ENCODE assay signal across 2 cellular contexts in the genomic region with DNA sequence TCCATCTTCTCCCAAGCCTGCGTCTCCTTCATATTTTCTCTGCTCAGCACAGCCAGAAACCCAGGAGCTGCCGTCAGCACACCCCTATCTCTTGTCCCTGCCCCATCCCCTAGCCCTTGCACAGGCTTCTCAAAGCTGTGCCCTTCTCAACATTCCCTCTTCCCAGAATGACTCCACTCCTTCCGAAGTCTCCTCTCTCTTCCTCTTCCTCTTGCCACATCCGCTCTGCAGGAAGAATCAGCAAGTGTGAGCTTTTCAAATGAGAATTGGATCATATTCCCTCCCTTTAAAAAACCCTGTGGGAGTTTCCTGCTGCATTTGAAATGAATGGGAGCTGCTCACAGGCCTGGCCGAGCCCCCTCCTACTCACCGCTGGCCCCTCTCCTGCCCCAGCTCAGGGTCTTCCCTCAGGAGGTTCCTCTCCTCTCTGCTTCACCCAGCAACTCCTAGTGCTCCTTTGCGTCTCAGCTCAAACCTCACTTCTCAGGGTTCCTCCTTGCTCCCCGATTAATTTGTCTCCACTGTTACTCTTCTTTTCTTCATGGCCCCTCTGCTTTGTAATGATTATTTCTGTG.
TF ChIP-seq lines count a peak whose summit lies in the region.

No MANE protein-coding gene starts in this region.

TF ChIP-seq in GM23338, 12 proteins besides CTCF, POLR2A, EP300 and RAD21 (continued from another document):
- TF ChIP-seq, protein P1, sequence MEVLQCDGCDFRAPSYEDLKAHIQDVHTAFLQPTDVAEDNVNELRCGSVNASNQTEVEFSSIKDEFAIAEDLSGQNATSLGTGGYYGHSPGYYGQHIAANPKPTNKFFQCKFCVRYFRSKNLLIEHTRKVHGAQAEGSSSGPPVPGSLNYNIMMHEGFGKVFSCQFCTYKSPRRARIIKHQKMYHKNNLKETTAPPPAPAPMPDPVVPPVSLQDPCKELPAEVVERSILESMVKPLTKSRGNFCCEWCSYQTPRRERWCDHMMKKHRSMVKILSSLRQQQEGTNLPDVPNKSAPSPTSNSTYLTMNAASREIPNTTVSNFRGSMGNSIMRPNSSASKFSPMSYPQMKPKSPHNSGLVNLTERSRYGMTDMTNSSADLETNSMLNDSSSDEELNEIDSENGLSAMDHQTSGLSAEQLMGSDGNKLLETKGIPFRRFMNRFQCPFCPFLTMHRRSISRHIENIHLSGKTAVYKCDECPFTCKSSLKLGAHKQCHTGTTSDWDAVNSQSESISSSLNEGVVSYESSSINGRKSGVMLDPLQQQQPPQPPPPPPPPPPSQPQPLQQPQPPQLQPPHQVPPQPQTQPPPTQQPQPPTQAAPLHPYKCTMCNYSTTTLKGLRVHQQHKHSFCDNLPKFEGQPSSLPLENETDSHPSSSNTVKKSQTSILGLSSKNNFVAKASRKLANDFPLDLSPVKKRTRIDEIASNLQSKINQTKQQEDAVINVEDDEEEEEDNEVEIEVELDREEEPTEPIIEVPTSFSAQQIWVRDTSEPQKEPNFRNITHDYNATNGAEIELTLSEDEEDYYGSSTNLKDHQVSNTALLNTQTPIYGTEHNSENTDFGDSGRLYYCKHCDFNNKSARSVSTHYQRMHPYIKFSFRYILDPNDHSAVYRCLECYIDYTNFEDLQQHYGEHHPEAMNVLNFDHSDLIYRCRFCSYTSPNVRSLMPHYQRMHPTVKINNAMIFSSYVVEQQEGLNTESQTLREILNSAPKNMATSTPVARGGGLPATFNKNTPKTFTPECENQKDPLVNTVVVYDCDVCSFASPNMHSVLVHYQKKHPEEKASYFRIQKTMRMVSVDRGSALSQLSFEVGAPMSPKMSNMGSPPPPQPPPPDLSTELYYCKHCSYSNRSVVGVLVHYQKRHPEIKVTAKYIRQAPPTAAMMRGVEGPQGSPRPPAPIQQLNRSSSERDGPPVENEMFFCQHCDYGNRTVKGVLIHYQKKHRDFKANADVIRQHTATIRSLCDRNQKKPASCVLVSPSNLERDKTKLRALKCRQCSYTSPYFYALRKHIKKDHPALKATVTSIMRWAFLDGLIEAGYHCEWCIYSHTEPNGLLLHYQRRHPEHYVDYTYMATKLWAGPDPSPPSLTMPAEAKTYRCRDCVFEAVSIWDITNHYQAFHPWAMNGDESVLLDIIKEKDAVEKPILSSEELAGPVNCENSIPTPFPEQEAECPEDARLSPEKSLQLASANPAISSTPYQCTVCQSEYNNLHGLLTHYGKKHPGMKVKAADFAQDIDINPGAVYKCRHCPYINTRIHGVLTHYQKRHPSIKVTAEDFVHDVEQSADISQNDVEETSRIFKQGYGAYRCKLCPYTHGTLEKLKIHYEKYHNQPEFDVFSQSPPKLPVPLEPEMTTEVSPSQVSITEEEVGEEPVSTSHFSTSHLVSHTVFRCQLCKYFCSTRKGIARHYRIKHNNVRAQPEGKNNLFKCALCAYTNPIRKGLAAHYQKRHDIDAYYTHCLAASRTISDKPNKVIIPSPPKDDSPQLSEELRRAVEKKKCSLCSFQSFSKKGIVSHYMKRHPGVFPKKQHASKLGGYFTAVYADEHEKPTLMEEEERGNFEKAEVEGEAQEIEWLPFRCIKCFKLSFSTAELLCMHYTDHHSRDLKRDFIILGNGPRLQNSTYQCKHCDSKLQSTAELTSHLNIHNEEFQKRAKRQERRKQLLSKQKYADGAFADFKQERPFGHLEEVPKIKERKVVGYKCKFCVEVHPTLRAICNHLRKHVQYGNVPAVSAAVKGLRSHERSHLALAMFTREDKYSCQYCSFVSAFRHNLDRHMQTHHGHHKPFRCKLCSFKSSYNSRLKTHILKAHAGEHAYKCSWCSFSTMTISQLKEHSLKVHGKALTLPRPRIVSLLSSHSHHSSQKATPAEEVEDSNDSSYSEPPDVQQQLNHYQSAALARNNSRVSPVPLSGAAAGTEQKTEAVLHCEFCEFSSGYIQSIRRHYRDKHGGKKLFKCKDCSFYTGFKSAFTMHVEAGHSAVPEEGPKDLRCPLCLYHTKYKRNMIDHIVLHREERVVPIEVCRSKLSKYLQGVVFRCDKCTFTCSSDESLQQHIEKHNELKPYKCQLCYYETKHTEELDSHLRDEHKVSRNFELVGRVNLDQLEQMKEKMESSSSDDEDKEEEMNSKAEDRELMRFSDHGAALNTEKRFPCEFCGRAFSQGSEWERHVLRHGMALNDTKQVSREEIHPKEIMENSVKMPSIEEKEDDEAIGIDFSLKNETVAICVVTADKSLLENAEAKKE (CRISPR knock-in tag; IDR thresholded peaks at IDR 0.05): peak; percentile 54; the same call in 1 of the 2 replicates
- TF ChIP-seq, protein P2, sequence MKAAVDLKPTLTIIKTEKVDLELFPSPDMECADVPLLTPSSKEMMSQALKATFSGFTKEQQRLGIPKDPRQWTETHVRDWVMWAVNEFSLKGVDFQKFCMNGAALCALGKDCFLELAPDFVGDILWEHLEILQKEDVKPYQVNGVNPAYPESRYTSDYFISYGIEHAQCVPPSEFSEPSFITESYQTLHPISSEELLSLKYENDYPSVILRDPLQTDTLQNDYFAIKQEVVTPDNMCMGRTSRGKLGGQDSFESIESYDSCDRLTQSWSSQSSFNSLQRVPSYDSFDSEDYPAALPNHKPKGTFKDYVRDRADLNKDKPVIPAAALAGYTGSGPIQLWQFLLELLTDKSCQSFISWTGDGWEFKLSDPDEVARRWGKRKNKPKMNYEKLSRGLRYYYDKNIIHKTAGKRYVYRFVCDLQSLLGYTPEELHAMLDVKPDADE (IDR thresholded peaks at IDR 0.05): 0 out of 2 replicates have a peak, but pooled peaks have one; percentile 21
- TF ChIP-seq NANOG (IDR thresholded peaks at IDR 0.05; ENCODE audit: borderline replicate concordance): peak; percentile 26; the same call in 1 of the 2 replicates

TF ChIP-seq in WTC11, 78 proteins besides CTCF, POLR2A, EP300 and RAD21 (continued from another document and continues in another):
- TF ChIP-seq AFF4 (CRISPR knock-in tag; IDR thresholded peaks at IDR 0.05; ENCODE audit: borderline replicate concordance) (no peak), MYBL2 (CRISPR knock-in tag; IDR thresholded peaks at IDR 0.05) (0 out of 2 replicates have a peak, but pooled peaks have one; percentile 17), ATF2 (CRISPR knock-in tag; IDR thresholded peaks at IDR 0.05; ENCODE audit: borderline replicate concordance, low read depth) (no peak), ZNF263 (CRISPR knock-in tag; IDR thresholded peaks at IDR 0.05; ENCODE audit: low read depth) (no peak), ETV6 (CRISPR knock-in tag; IDR thresholded peaks at IDR 0.05) (peak; percentile 90; the same call in 1 of the 2 replicates), ZNF532 (CRISPR knock-in tag; IDR thresholded peaks at IDR 0.05; ENCODE audit: borderline replicate concordance) (no peak), ZNF219 (CRISPR knock-in tag; IDR thresholded peaks at IDR 0.05; ENCODE audit: borderline replicate concordance) (no peak), SP1 (CRISPR knock-in tag; conservative IDR thresholded peaks at IDR 0.05) (peak; percentile 65; the same call in 1 of the 2 replicates)
- TF ChIP-seq, protein P3, sequence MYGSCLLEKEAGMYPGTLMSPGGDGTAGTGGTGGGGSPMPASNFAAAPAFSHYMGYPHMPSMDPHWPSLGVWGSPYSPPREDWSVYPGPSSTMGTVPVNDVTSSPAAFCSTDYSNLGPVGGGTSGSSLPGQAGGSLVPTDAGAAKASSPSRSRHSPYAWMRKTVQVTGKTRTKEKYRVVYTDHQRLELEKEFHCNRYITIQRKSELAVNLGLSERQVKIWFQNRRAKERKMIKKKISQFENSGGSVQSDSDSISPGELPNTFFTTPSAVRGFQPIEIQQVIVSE (CRISPR knock-in tag; IDR thresholded peaks at IDR 0.05; ENCODE audit: borderline replicate concordance): no peak
- TF ChIP-seq, protein P4, sequence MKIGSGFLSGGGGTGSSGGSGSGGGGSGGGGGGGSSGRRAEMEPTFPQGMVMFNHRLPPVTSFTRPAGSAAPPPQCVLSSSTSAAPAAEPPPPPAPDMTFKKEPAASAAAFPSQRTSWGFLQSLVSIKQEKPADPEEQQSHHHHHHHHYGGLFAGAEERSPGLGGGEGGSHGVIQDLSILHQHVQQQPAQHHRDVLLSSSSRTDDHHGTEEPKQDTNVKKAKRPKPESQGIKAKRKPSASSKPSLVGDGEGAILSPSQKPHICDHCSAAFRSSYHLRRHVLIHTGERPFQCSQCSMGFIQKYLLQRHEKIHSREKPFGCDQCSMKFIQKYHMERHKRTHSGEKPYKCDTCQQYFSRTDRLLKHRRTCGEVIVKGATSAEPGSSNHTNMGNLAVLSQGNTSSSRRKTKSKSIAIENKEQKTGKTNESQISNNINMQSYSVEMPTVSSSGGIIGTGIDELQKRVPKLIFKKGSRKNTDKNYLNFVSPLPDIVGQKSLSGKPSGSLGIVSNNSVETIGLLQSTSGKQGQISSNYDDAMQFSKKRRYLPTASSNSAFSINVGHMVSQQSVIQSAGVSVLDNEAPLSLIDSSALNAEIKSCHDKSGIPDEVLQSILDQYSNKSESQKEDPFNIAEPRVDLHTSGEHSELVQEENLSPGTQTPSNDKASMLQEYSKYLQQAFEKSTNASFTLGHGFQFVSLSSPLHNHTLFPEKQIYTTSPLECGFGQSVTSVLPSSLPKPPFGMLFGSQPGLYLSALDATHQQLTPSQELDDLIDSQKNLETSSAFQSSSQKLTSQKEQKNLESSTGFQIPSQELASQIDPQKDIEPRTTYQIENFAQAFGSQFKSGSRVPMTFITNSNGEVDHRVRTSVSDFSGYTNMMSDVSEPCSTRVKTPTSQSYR (CRISPR knock-in tag; IDR thresholded peaks at IDR 0.05): no peak
- TF ChIP-seq, protein P5, sequence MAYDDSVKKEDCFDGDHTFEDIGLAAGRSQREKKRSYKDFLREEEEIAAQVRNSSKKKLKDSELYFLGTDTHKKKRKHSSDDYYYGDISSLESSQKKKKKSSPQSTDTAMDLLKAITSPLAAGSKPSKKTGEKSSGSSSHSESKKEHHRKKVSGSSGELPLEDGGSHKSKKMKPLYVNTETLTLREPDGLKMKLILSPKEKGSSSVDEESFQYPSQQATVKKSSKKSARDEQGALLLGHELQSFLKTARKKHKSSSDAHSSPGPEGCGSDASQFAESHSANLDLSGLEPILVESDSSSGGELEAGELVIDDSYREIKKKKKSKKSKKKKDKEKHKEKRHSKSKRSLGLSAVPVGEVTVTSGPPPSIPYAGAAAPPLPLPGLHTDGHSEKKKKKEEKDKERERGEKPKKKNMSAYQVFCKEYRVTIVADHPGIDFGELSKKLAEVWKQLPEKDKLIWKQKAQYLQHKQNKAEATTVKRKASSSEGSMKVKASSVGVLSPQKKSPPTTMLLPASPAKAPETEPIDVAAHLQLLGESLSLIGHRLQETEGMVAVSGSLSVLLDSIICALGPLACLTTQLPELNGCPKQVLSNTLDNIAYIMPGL (CRISPR knock-in tag; IDR thresholded peaks at IDR 0.05): no peak
